ENCODE assay signal across 18 cellular contexts in the genomic region with DNA sequence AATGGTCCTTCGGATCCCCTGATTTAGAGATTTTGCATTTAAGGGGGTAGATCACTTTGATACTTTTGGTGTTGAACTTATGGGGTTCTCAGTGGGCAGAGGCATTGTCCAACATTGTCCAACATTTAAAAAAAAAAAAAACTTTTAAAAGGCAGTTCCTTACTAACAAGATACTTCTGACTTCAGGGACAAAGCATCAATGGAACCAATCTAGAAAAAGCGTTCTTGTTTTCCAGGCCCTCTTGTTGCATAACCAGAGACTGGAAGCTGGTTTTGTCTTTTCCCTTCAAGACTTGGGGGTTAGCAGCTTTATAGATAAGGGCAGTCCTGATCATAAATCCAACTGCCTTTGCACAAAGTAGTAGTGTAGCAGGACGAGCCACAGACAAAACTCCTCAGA.
"Had no signal": no experiment of that assay in that cellular context is flagged by ENCODE, and none has a peak within 500 bp of the region (broad histone marks: within the 10 kb centered on the region; RNA-seq: fewer than 3 reads in every experiment).

No MANE protein-coding gene starts in this region.

- H3K4me1 ChIP-seq: heart left ventricle, parathyroid adenoma had no signal

- H3K27ac ChIP-seq: heart left ventricle, parathyroid adenoma, spleen had no signal

- H3K27ac Mint-ChIP-seq: naive thymus-derived CD4-positive, alpha-beta T cell; nephron progenitor cell; stimulated activated memory B cell treated with anti-CD40 and anti-IgM and Interleukin-4, amounts not matched to agents 10 μg/mL and 1 μg/mL and 100 μg/mL, for 72 hours; stimulated activated naive CD8-positive, alpha-beta T cell treated with anti-CD3 and anti-CD28 coated beads, Interleukin-15, Interleukin-2, amounts not matched to agents 100 ng/mL and 50 ng/mL, for 24 hours had no signal

- H3K4me1 Mint-ChIP-seq: nephron progenitor cell; stimulated activated memory B cell treated with anti-CD40 and anti-IgM and Interleukin-4, amounts not matched to agents 10 μg/mL and 1 μg/mL and 100 μg/mL, for 72 hours had no signal

- H3K27me3 Mint-ChIP-seq: naive thymus-derived CD4-positive, alpha-beta T cell; stimulated activated memory B cell treated with anti-CD40 and anti-IgM and Interleukin-4, amounts not matched to agents 10 μg/mL and 1 μg/mL and 100 μg/mL, for 72 hours; stimulated activated naive CD8-positive, alpha-beta T cell treated with anti-CD3 and anti-CD28 coated beads, Interleukin-15, Interleukin-2, amounts not matched to agents 100 ng/mL and 50 ng/mL, for 24 hours had no signal

- H3K36me3 ChIP-seq: heart left ventricle had no signal

- H3K27me3 ChIP-seq: heart left ventricle, spleen had no signal

- H3K4me3 ChIP-seq: heart left ventricle, lung, spleen had no signal

- ATAC-seq: heart left ventricle; left colon; left ventricle myocardium superior; naive thymus-derived CD4-positive, alpha-beta T cell; sciatic nerve; stimulated activated memory B cell treated with anti-CD40 and anti-IgM and Interleukin-4, amounts not matched to agents 10 μg/mL and 1 μg/mL and 100 μg/mL, for 72 hours had no signal

- H3K9ac ChIP-seq: parathyroid adenoma had no signal

- H3K4me3 Mint-ChIP-seq: naive thymus-derived CD4-positive, alpha-beta T cell; nephron progenitor cell; stimulated activated memory B cell treated with anti-CD40 and anti-IgM and Interleukin-4, amounts not matched to agents 10 μg/mL and 1 μg/mL and 100 μg/mL, for 72 hours; stimulated activated naive CD8-positive, alpha-beta T cell treated with anti-CD3 and anti-CD28 coated beads, Interleukin-15, Interleukin-2, amounts not matched to agents 100 ng/mL and 50 ng/mL, for 24 hours had no signal

- H2AFZ ChIP-seq: parathyroid adenoma had no signal

- H3K9me3 Mint-ChIP-seq: naive thymus-derived CD4-positive, alpha-beta T cell; stimulated activated memory B cell treated with anti-CD40 and anti-IgM and Interleukin-4, amounts not matched to agents 10 μg/mL and 1 μg/mL and 100 μg/mL, for 72 hours had no signal

- DNase-seq: foreskin melanocyte; heart left ventricle; hippocampal formation; left colon; left ventricle myocardium superior; mesendoderm; naive thymus-derived CD4-positive, alpha-beta T cell; nephron progenitor cell; spleen; stimulated activated CD4-positive, alpha-beta T cell treated with anti-CD3 and anti-CD28 coated beads, Interleukin-15, amount 100 ng/mL, for 24 hours; stimulated activated CD4-positive, alpha-beta T cell treated with anti-CD3 and anti-CD28 coated beads, Interleukin-1b, Interleukin-23, amount 100 ng/mL, for 48 hours; stimulated activated CD4-positive, alpha-beta T cell treated with anti-CD3 and anti-CD28 coated beads, Interleukin-4, amount 100 ng/mL, for 24 hours; trophoblast cell had no signal
